ENCODE assay signal across 1 cellular context in the genomic region with DNA sequence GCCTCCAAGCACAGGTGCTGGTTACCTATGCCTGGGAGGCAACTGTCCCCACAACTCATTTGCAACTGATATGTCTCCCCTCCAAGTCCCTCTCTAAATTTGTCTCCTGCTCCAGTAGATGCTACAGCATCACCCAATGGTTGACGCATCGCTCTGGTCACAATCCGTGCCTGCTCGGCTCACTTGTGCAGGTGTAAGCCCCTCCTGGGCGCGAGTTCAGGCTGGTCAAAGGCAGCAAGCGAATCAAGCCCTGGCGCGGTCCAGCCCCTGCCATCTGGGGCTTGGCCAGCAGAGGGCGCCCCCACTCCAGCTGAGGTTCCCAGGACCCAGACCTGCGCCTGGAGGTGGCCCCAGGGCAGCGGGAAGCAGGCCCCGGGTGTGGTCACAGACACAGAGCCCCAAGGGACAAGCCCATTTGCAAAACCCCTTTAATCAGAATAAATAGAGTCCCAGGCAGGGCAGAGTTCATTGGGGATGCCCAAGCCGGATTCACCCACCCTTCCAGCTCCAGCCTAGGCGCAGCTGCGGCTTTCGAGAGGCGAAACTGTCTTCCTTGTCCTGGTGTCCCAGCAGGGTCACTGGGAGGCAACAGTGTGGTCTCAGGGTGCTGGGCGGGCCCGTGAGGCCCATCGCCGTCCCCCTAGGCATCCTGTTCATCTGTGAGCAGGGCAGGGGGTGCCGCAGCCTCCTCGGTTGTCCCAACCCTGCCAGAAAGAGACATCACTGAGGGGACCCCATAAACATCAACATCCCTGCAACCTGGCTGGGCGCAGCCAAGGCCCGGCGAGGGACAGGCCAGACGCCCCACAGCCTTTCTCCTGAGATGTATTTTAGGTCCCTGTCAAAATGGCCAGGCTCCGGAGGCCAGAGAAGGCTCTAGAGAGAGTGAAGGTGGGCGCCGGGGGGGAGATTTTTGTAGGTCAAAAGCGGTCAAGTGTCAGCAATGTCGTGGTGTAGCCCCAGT.
A peak's percentile ranks its signal among the peaks of the same experiment; 100 is the strongest.
TF ChIP-seq lines count a peak whose summit lies in the region.

No MANE protein-coding gene starts in this region.

TF ChIP-seq in GM12878, 131 proteins besides CTCF, POLR2A, EP300 and RAD21 (continued from another document):
- TF ChIP-seq, protein P1, sequence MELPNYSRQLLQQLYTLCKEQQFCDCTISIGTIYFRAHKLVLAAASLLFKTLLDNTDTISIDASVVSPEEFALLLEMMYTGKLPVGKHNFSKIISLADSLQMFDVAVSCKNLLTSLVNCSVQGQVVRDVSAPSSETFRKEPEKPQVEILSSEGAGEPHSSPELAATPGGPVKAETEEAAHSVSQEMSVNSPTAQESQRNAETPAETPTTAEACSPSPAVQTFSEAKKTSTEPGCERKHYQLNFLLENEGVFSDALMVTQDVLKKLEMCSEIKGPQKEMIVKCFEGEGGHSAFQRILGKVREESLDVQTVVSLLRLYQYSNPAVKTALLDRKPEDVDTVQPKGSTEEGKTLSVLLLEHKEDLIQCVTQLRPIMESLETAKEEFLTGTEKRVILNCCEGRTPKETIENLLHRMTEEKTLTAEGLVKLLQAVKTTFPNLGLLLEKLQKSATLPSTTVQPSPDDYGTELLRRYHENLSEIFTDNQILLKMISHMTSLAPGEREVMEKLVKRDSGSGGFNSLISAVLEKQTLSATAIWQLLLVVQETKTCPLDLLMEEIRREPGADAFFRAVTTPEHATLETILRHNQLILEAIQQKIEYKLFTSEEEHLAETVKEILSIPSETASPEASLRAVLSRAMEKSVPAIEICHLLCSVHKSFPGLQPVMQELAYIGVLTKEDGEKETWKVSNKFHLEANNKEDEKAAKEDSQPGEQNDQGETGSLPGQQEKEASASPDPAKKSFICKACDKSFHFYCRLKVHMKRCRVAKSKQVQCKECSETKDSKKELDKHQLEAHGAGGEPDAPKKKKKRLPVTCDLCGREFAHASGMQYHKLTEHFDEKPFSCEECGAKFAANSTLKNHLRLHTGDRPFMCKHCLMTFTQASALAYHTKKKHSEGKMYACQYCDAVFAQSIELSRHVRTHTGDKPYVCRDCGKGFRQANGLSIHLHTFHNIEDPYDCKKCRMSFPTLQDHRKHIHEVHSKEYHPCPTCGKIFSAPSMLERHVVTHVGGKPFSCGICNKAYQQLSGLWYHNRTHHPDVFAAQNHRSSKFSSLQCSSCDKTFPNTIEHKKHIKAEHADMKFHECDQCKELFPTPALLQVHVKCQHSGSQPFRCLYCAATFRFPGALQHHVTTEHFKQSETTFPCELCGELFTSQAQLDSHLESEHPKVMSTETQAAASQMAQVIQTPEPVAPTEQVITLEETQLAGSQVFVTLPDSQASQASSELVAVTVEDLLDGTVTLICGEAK (IDR thresholded peaks at IDR 0.05; ENCODE audit: borderline replicate concordance): no peak
- peak; percentile 49; the same call in 1 of the 2 replicates for TF ChIP-seq TCF12 (IDR thresholded peaks at IDR 0.05; ENCODE audit: low read depth, low read length)
